In the genomic region with DNA sequence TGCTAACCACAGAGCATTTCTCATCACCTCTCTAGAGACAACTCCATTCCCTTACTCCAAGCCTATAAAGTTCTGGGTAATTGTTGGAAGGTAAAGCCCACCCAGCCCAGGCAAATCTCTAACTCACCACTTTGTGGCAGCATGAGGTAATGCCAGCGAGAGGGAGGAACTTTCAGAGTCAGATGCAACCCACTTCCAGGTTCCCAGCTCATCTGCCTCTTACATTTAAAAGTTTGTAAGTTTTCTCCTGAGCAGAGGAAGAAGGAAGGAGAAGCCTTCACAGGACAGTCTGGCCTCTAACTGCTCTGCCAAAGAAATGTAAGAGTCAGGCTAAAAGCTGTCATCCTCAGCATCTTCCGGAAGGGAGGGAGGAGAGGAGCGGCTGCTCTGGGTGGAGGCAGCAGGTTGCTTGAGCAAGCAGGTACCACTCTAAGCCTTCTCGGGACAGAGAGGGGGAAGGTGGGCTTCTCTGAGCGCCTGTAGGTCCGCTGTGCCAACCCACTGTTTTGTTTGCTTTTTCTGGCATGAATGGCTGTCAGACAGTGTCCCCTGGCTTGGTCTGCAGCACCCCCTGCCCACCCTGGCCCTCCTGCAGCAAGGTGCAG, we compare ENCODE assay signal across 9 cellular contexts. TPM values are rescaled to one million over a fixed set of nuclear protein-coding genes. Genes with fewer than 3 reads are reported as not detected.
DNase-seq lines count a peak whose midpoint lies in the region; ATAC-seq, FAIRE-seq and TF ChIP-seq lines count a peak whose summit lies in the region.
"Had no signal": no experiment of that assay in that cellular context is flagged by ENCODE, and none has a peak within 500 bp of the region (broad histone marks: within the 10 kb centered on the region; RNA-seq: fewer than 3 reads in every experiment).

No MANE protein-coding gene starts in this region.

- TF ChIP-seq CTCF in RWPE2 (IDR thresholded peaks at IDR 0.05; ENCODE audit: poor library complexity, severe bottlenecking) (no peak), bronchial epithelial cell (IDR thresholded peaks at IDR 0.05; ENCODE audit: insufficient read depth, low read length, severe bottlenecking) (no peak), lung (IDR thresholded peaks at IDR 0.05; ENCODE audit: control extremely low read depth, extremely low read depth) (no peak)

- H3K4me3 ChIP-seq in RWPE2 (ENCODE audit: severe bottlenecking) (peak overlapping the region; percentile 86), bronchial epithelial cell (ENCODE audit: low read depth, low read length) (peak overlapping the region; percentile 95), lung (peak overlapping the region; percentile 68), thymus (ENCODE audit: low read length) (peak overlapping the region; percentile 93)

- H3K27ac Mint-ChIP-seq in activated CD8-positive, alpha-beta memory T cell treated with anti-CD3 and anti-CD28 coated beads, Interleukin-2, amount 10 ng/mL, durations not matched to agents 7 days and 5 days: peak overlapping the region; percentile 95

- H3K27me3 ChIP-seq in RWPE2 (ENCODE audit: insufficient read depth, poor library complexity, severe bottlenecking) (no peaks in the 10 kb centered on the region), bronchial epithelial cell (ENCODE audit: control insufficient read depth, insufficient read depth, low read length) (no peaks in the 10 kb centered on the region), lung (ENCODE audit: control insufficient read depth, insufficient read depth) (no peaks in the 10 kb centered on the region), thymus (ENCODE audit: control insufficient read depth, insufficient read depth) (no peaks in the 10 kb centered on the region)

- H3K4me3 Mint-ChIP-seq in activated CD8-positive, alpha-beta memory T cell treated with anti-CD3 and anti-CD28 coated beads, Interleukin-2, amount 10 ng/mL, durations not matched to agents 7 days and 5 days: peak overlapping the region; percentile 83

- no peaks in the 10 kb centered on the region for H3K27me3 Mint-ChIP-seq in activated CD8-positive, alpha-beta memory T cell treated with anti-CD3 and anti-CD28 coated beads, Interleukin-2, amount 10 ng/mL, durations not matched to agents 7 days and 5 days

- peaks cover 22% of the 10 kb centered on the region for H3K4me1 ChIP-seq in RWPE2 (ENCODE audit: insufficient read depth, poor library complexity, severe bottlenecking)
- peaks cover 0 to 28% of the 10 kb centered on the region in 2 donors for H3K4me1 ChIP-seq in lung (ENCODE audit: control insufficient read depth in 2 of 2, insufficient read depth in 2 of 2, low read length in 2 of 2)
- peaks cover 10% of the 10 kb centered on the region for H3K4me1 ChIP-seq in thymus (ENCODE audit: control insufficient read depth, insufficient read depth, low read length)

- no peaks in the 10 kb centered on the region for H3K9me3 ChIP-seq in RWPE2 (ENCODE audit: severe bottlenecking)
- H3K9me3 ChIP-seq in lung (ENCODE audit: control insufficient read depth in 2 of 2, insufficient read depth in 1 of 2, low read length in 1 of 2): no peaks in the 10 kb centered on the region
- H3K9me3 ChIP-seq in thymus (ENCODE audit: control insufficient read depth): no peaks in the 10 kb centered on the region

- no peak for ATAC-seq in activated CD8-positive, alpha-beta memory T cell treated with anti-CD3 and anti-CD28 coated beads, Interleukin-2, amount 10 ng/mL, durations not matched to agents 7 days and 5 days
- ATAC-seq in RWPE2 (ENCODE audit: low read depth) (0 out of 3 replicates have a peak, but pooled peaks have one; percentile 7), lung (ENCODE audit: insufficient read depth, low FRiP score) (no peak), GM21576 (IDR thresholded peaks at IDR 0.05; ENCODE audit: unreplicated experiment) (no peak)

- H3K9me3 Mint-ChIP-seq in activated CD8-positive, alpha-beta memory T cell treated with anti-CD3 and anti-CD28 coated beads, Interleukin-2, amount 10 ng/mL, durations not matched to agents 7 days and 5 days (ENCODE audit: low read depth): no peaks in the 10 kb centered on the region

- peaks cover 66% of the 10 kb centered on the region for H3K4me1 Mint-ChIP-seq in activated CD8-positive, alpha-beta memory T cell treated with anti-CD3 and anti-CD28 coated beads, Interleukin-2, amount 10 ng/mL, durations not matched to agents 7 days and 5 days

- 9 to 17% methylated on average over 6 of the region's 6 CpGs for WGBS in lung, 2 donors
- 24% methylated on average over 6 of the region's 6 CpGs for WGBS in thymus

- H3K36me3 Mint-ChIP-seq in activated CD8-positive, alpha-beta memory T cell treated with anti-CD3 and anti-CD28 coated beads, Interleukin-2, amount 10 ng/mL, durations not matched to agents 7 days and 5 days: peaks cover 26% of the 10 kb centered on the region

- H3K36me3 ChIP-seq in RWPE2 (ENCODE audit: low read depth): peaks cover 21% of the 10 kb centered on the region
- peaks cover 26% of the 10 kb centered on the region for H3K36me3 ChIP-seq in bronchial epithelial cell (ENCODE audit: control insufficient read depth, insufficient read depth, low read length)
- peaks cover 6 to 28% of the 10 kb centered on the region in 2 donors for H3K36me3 ChIP-seq in lung (ENCODE audit: control insufficient read depth in 2 of 2, insufficient read depth in 2 of 2, low read length in 2 of 2)
- peaks cover 38% of the 10 kb centered on the region for H3K36me3 ChIP-seq in thymus (ENCODE audit: control insufficient read depth, insufficient read depth)

- CTCF ChIA-PET in activated CD8-positive, alpha-beta memory T cell treated with anti-CD3 and anti-CD28 coated beads, Interleukin-2, amount 10 ng/mL, durations not matched to agents 7 days and 5 days (lab: Charles Lee): interaction anchor here (0.8 to 5.7 kb wide), 13 partner anchors 10 to 462 kb away, joined by 3 to 64 read pairs (median 4); a partner anchor contains a TSS

- FAIRE-seq in bronchial epithelial cell (lab: Jason Lieb, UNC): no peak

- H3K27ac ChIP-seq in RWPE2 (ENCODE audit: poor library complexity, severe bottlenecking) (peak overlapping the region; percentile 80), lung (ENCODE audit: low read depth in 1 of 2, low read length in 1 of 2) (peak overlapping the region; percentile 92 to 93), thymus (ENCODE audit: low read depth) (peak overlapping the region; percentile 84)

- DNase-seq in activated CD8-positive, alpha-beta memory T cell treated with anti-CD3 and anti-CD28 coated beads, Interleukin-2, amount 10 ng/mL, durations not matched to agents 7 days and 5 days: peak; percentile 67
- no peak for DNase-seq in activated CD8-positive, alpha-beta memory T cell treated with anti-CD3 and anti-CD28 coated beads, Interleukin-2, amount 50 U/mL, for 4 hours
- DNase-seq in RWPE2 (ENCODE audit: low spot score) (no peak), bronchial epithelial cell (ENCODE audit: low read depth) (peak; percentile 44), lung (ENCODE audit: low spot score) (no peak), occipital lobe (lab: John Stamatoyannopoulos, UW) (no peak)

RNA-seq across cellular contexts. Expression of a gene that starts 1.0 kb away (rescaled TPM):
- 10 to 100 TPM; 14.6 to 16.8 TPM for total RNA-seq in activated CD8-positive, alpha-beta memory T cell treated with anti-CD3 and anti-CD28 coated beads, Interleukin-2, amount 10 ng/mL, durations not matched to agents 7 days and 5 days
- total RNA-seq in bronchial epithelial cell (2.4 and 3.8 TPM in 2 replicates), lung (10 to 100 TPM in 1 of 2 donors, 1 to 10 TPM in 1; 6.0 to 15.3 TPM), occipital lobe (4.2 TPM)
- polyA plus RNA-seq in lung (10 to 100 TPM in 1 of 2 donors, 1 to 10 TPM in 1; 6.2 to 13.0 TPM), thymus (6.9 TPM)

RNA-seq across cellular contexts. Expression of a gene that starts 1.7 kb away (rescaled TPM):
- 10 to 100 TPM; 62.2 to 68.0 TPM for total RNA-seq in activated CD8-positive, alpha-beta memory T cell treated with anti-CD3 and anti-CD28 coated beads, Interleukin-2, amount 10 ng/mL, durations not matched to agents 7 days and 5 days
- total RNA-seq in bronchial epithelial cell (25.5 and 29.5 TPM in 2 replicates), lung (10 to 100 TPM; 14.7 to 54.8 TPM), occipital lobe (5.0 TPM)
- polyA plus RNA-seq in lung (10 to 100 TPM; 22.7 to 72.7 TPM), thymus (31.4 TPM)

RNA-seq across cellular contexts. Expression of a gene that starts 26.1 kb away (rescaled TPM):
- 1 to 10 TPM in 1 of 2 experiments, under 1 TPM in 1; 0.75 to 1.1 TPM for total RNA-seq in activated CD8-positive, alpha-beta memory T cell treated with anti-CD3 and anti-CD28 coated beads, Interleukin-2, amount 10 ng/mL, durations not matched to agents 7 days and 5 days
- total RNA-seq in bronchial epithelial cell (7.9 and 8.4 TPM in 2 replicates), lung (10 to 100 TPM; 35.3 to 44.5 TPM), occipital lobe (12.6 TPM)
- polyA plus RNA-seq in lung (10 to 100 TPM; 19.5 to 23.6 TPM), thymus (1.7 TPM)

RNA-seq across cellular contexts. Expression of a gene that starts 28.5 kb away (rescaled TPM):
- not detected for total RNA-seq in activated CD8-positive, alpha-beta memory T cell treated with anti-CD3 and anti-CD28 coated beads, Interleukin-2, amount 10 ng/mL, durations not matched to agents 7 days and 5 days
- total RNA-seq in bronchial epithelial cell (under 0.01 and 0.26 TPM in 2 replicates), lung (under 1 TPM; 0.14 to 0.43 TPM), occipital lobe (not detected)
- polyA plus RNA-seq in lung (under 1 TPM; 0.18 to 0.21 TPM), thymus (0.43 TPM)
- total RNA-seq: dermis microvascular lymphatic vessel endothelial cell had no signal

Comparison
In these comparisons a context has a peak if more than half of its experiments do, and no peak if none do; other contexts are left out.
1. DNase-seq: peak in activated CD8-positive, alpha-beta memory T cell treated with anti-CD3 and anti-CD28 coated beads, Interleukin-2, amount 10 ng/mL, durations not matched to agents 7 days and 5 days (single experiment) and bronchial epithelial cell (single experiment); none in activated CD8-positive, alpha-beta memory T cell treated with anti-CD3 and anti-CD28 coated beads, Interleukin-2, amount 50 U/mL, for 4 hours (single experiment), RWPE2 (single experiment), lung (single experiment) and occipital lobe (single experiment).
2. Peak in every context shown above with its lines, with median percentiles within 50 percentile points of each other: H3K27ac ChIP-seq and H3K4me3 ChIP-seq.